Comparison of ENCODE assay signal across 8 cellular contexts in genomic region chr12:95003213-95003920, GRCh38. TPM values are rescaled to one million over a fixed set of nuclear protein-coding genes. Genes with fewer than 3 reads are reported as not detected.
DNase-seq lines count a peak whose midpoint lies in the region; ATAC-seq and TF ChIP-seq lines count a peak whose summit lies in the region.

Gene NDUFA12, minus strand, starts transcription at chr12:95003697. Its CDS starts 17 bp downstream, at chr12:95003680.

- H3K27ac ChIP-seq in CD8-positive, alpha-beta T cell (ENCODE audit: low read depth, low read length): peak within 1 kb of the TSS; percentile 64
- H3K27ac ChIP-seq in effector memory CD4-positive, alpha-beta T cell (ENCODE audit: insufficient read depth, low read length, poor library complexity, severe bottlenecking): peak within 1 kb of the TSS; percentile 72

- peak within 1 kb of the TSS; percentile 94 for H3K27ac Mint-ChIP-seq in CD8-positive, alpha-beta T cell

- peaks cover 7% of the 10 kb centered on the region for H3K9me3 ChIP-seq in CD8-positive, alpha-beta T cell (ENCODE audit: low read length)
- H3K9me3 ChIP-seq in effector memory CD4-positive, alpha-beta T cell (ENCODE audit: control insufficient read depth, low read length): no peaks in the 10 kb centered on the region

- H3K4me1 Mint-ChIP-seq in CD8-positive, alpha-beta T cell (ENCODE audit: low read depth): peaks cover 57% of the 10 kb centered on the region

- peaks cover 11% of the 10 kb centered on the region for H3K9me3 Mint-ChIP-seq in CD8-positive, alpha-beta T cell

- intact Hi-C loops in CD8-positive, alpha-beta T cell (cut with DNase I, micrococcal nuclease): loop anchor here (1.0 to 10.0 kb wide), 19 partner anchors 13 to 1559 kb away; partner anchors contain the start of genes AMDHD1 (in 2 of the 2), CCDC38 (in 2 of the 2), CRADD (in 2 of the 2) and FGD6 (in 2 of the 2)

- peak; percentile 87 to 96 (median 93) for DNase-seq in CD8-positive, alpha-beta T cell
- peak; percentile 84 for DNase-seq in HS-27A (ENCODE audit: low read depth)
- peak; percentile 56 for DNase-seq in NK-92 (lab: John Stamatoyannopoulos, UW; ENCODE audit: unreplicated experiment)
- DNase-seq in activated CD8-positive, alpha-beta memory T cell treated with anti-CD3 and anti-CD28 coated beads for 24 hours: peak; percentile 97
- peak; percentile 88 to 92 (median 89) for DNase-seq in effector memory CD4-positive, alpha-beta T cell
- DNase-seq in medulla oblongata (ENCODE audit: extremely low spot score): peak; percentile 96
- peak; percentile 90 for DNase-seq in stimulated activated CD8-positive, alpha-beta memory T cell treated with anti-CD3 and anti-CD28 coated beads, Interleukin-12 subunit alpha, Interleukin-12 subunit beta, amount 100 ng/mL, for 1 hour (ENCODE audit: low read depth)

- peak within 1 kb of the TSS; percentile 74 for H3K4me3 ChIP-seq in CD8-positive, alpha-beta T cell (ENCODE audit: low read depth, low read length)
- H3K4me3 ChIP-seq in effector memory CD4-positive, alpha-beta T cell (ENCODE audit: insufficient read depth, low read depth, low read length, poor library complexity, severe bottlenecking): peak within 1 kb of the TSS; percentile 83

- H3K36me3 ChIP-seq in CD8-positive, alpha-beta T cell (ENCODE audit: insufficient read depth, low read length): no peaks in the 10 kb centered on the region
- H3K36me3 ChIP-seq in effector memory CD4-positive, alpha-beta T cell (ENCODE audit: control insufficient read depth, insufficient read depth, low read length): no peaks in the 10 kb centered on the region

- POLR2A ChIA-PET in CD8-positive, alpha-beta T cell (lab: Charles Lee): interaction anchor here (0.7 to 2.6 kb wide), 9 partner anchors 9 to 472 kb away, joined by 3 to 26 read pairs (median 5); partner anchors contain the start of gene NR2C1

- peaks cover 46% of the 10 kb centered on the region for H3K4me1 ChIP-seq in CD8-positive, alpha-beta T cell (ENCODE audit: insufficient read depth, low read length)
- H3K4me1 ChIP-seq in effector memory CD4-positive, alpha-beta T cell (ENCODE audit: control insufficient read depth, insufficient read depth, low read length, poor library complexity, severe bottlenecking): peaks cover 15% of the 10 kb centered on the region

- peaks cover 37% of the 10 kb centered on the region for H3K36me3 Mint-ChIP-seq in CD8-positive, alpha-beta T cell

- H3K4me3 Mint-ChIP-seq in CD8-positive, alpha-beta T cell: peak within 1 kb of the TSS; percentile 93

- CTCF ChIA-PET in CD8-positive, alpha-beta T cell (lab: Charles Lee): interaction anchor here (0.7 to 1.7 kb wide), 2 partner anchors 70 to 903 kb away, joined by 3 to 8 read pairs; partner anchors contain the start of gene NR2C1

- ATAC-seq in CD8-positive, alpha-beta T cell: peak; percentile 99
- ATAC-seq in GM19467 (IDR thresholded peaks at IDR 0.05; ENCODE audit: unreplicated experiment): peak; percentile 98

- no peaks in the 10 kb centered on the region for H3K27me3 Mint-ChIP-seq in CD8-positive, alpha-beta T cell (ENCODE audit: low read depth)

- TF ChIP-seq CTCF in CD8-positive, alpha-beta T cell (IDR thresholded peaks at IDR 0.05): no peak

- no peaks in the 10 kb centered on the region for H3K27me3 ChIP-seq in CD8-positive, alpha-beta T cell (ENCODE audit: insufficient read depth, low read length)
- H3K27me3 ChIP-seq in effector memory CD4-positive, alpha-beta T cell (replicated peaks; ENCODE audit: control insufficient read depth, insufficient read depth, low read length, poor library complexity, severe bottlenecking): no peaks in the 10 kb centered on the region

RNA-seq across cellular contexts. Expression of gene NDUFA12, which starts in this region (rescaled TPM):
- total RNA-seq in CD8-positive, alpha-beta T cell: 10 to 100 TPM; 37.4 to 42.4 TPM

Comparison
In these comparisons a context has a peak if more than half of its experiments do, and no peak if none do; other contexts are left out.
1. Peak in every context shown above with its lines: DNase-seq, ATAC-seq, H3K4me3 ChIP-seq and H3K27ac ChIP-seq.